19 cellular contexts compared by ENCODE assay signal in genomic region chr3:15531346-15531745, GRCh38.
"Had no signal": no experiment of that assay in that cellular context is flagged by ENCODE, and none has a peak within 500 bp of the region (broad histone marks: within the 10 kb centered on the region; RNA-seq: fewer than 3 reads in every experiment).

No MANE protein-coding gene starts in this region.

- H3K27ac Mint-ChIP-seq: memory B cell had no signal

- H3K27me3 Mint-ChIP-seq: memory B cell, naive B cell had no signal

- H3K4me3 Mint-ChIP-seq: memory B cell, naive B cell, neural crest cell had no signal

- H3K36me3 ChIP-seq: gastrocnemius medialis, heart right ventricle, left lung, lower lobe of right lung, ovary had no signal

- H3K4me1 ChIP-seq: gastrocnemius medialis had no signal

- H3K27me3 ChIP-seq: dorsolateral prefrontal cortex, gastrocnemius medialis, heart right ventricle, left lung, ovary had no signal

- H3K9me3 ChIP-seq: gastrocnemius medialis, heart right ventricle, left lung, lower lobe of right lung, ovary had no signal

- H3K4me1 Mint-ChIP-seq: memory B cell, neural crest cell had no signal

- H3K9me3 Mint-ChIP-seq: memory B cell, naive B cell, neural crest cell had no signal

- H3K27ac ChIP-seq: gastrocnemius medialis, heart right ventricle, left lung, lower lobe of right lung, ovary had no signal

- H3K36me3 Mint-ChIP-seq: memory B cell, naive B cell had no signal

- H3K4me3 ChIP-seq: dorsolateral prefrontal cortex, gastrocnemius medialis, heart right ventricle, left lung, lower lobe of right lung, ovary had no signal

- ATAC-seq: esophagus mucosa, gastrocnemius medialis, left lung, lower lobe of right lung, right cardiac atrium had no signal

- DNase-seq: cortex of kidney; effector CD8-positive, alpha-beta T cell; gastrocnemius medialis; heart right ventricle; hypothalamus; left lung; lower lobe of right lung; midbrain; naive B cell; ovary; right cardiac atrium; small intestine; stimulated activated CD4-positive, alpha-beta T cell treated with anti-CD3 and anti-CD28 coated beads, Interleukin-12 subunit alpha, Interleukin-12 subunit beta, amount 100 ng/mL, for 4 hours; stimulated activated naive CD4-positive, alpha-beta T cell; trophoblast cell had no signal
